33 cellular contexts compared by ENCODE assay signal in genomic region chr1:13494712-13495111, GRCh38. TPM values are rescaled to one million over a fixed set of nuclear protein-coding genes. Genes with fewer than 3 reads are reported as not detected.
"Had no signal": no experiment of that assay in that cellular context is flagged by ENCODE, and none has a peak within 500 bp of the region (broad histone marks: within the 10 kb centered on the region; RNA-seq: fewer than 3 reads in every experiment).

No MANE protein-coding gene starts in this region.

- H3K9me3 ChIP-seq: ascending aorta, breast epithelium, colonic mucosa, esophagus squamous epithelium, heart left ventricle had no signal

- DNase-seq: activated CD4-positive, alpha-beta memory T cell treated with anti-CD3 and anti-CD28 coated beads, Interleukin-2, amount 10 ng/mL, durations not matched to agents 7 days and 5 days; activated CD4-positive, alpha-beta T cell treated with anti-CD3 and anti-CD28 coated beads for 1 hour; activated CD4-positive, alpha-beta T cell treated with anti-CD3 and anti-CD28 coated beads for 4 hours; activated CD4-positive, alpha-beta T cell treated with anti-CD3 and anti-CD28 coated beads, Interleukin-2, amount 10 ng/mL, durations not matched to agents 7 days and 5 days; activated CD4-positive, alpha-beta T cell treated with anti-CD3 and anti-CD28 coated beads, Interleukin-2, amount 50 U/mL, for 4 hours; activated CD8-positive, alpha-beta memory T cell treated with anti-CD3 and anti-CD28 coated beads, Interleukin-2, amount 50 U/mL, for 48 hours; activated gamma-delta T cell; activated naive CD4-positive, alpha-beta T cell; activated naive CD4-positive, alpha-beta T cell treated with anti-CD3 and anti-CD28 coated beads, Interleukin-2, amount 10 ng/mL, durations not matched to agents 7 days and 5 days; activated naive CD8-positive, alpha-beta T cell treated with anti-CD3 and anti-CD28 coated beads, Interleukin-2, amount 10 ng/mL, durations not matched to agents 7 days and 5 days; activated T-cell treated with anti-CD3 and anti-CD28 coated beads for 4 hours; activated T-cell treated with anti-CD3 and anti-CD28 coated beads, Interleukin-2, amount 50 U/mL, for 24 hours; central memory CD4-positive, alpha-beta T cell; cerebellar nuclear complex; colonic mucosa; effector CD8-positive, alpha-beta T cell; esophagus squamous epithelium; foreskin melanocyte; glutamatergic neuron; T-helper 1 cell; T-helper 17 cell; T1000 had no signal

- H3K36me3 ChIP-seq: ascending aorta, breast epithelium, cardiac muscle cell, colonic mucosa, esophagus squamous epithelium, heart left ventricle had no signal

- ATAC-seq: heart left ventricle, T-helper 17 cell, WTC11 had no signal

- H3K4me3 ChIP-seq: ascending aorta, breast epithelium, cardiac muscle cell, colonic mucosa, esophagus squamous epithelium, heart left ventricle had no signal

- H3K27me3 ChIP-seq: ascending aorta, breast epithelium, cardiac muscle cell, colonic mucosa, heart left ventricle had no signal

- H3K27ac ChIP-seq: ascending aorta, breast epithelium, cardiac muscle cell, colonic mucosa, epithelial cell of prostate, esophagus squamous epithelium, heart left ventricle had no signal

- H3K4me1 ChIP-seq: ascending aorta, breast epithelium, colonic mucosa, esophagus squamous epithelium, heart left ventricle had no signal

RNA-seq across cellular contexts. Expression of gene LRRC38, which starts 19.1 kb away (rescaled TPM):
- total RNA-seq: activated CD4-positive, alpha-beta memory T cell treated with anti-CD3 and anti-CD28 coated beads, Interleukin-2, amount 10 ng/mL, durations not matched to agents 7 days and 5 days; activated CD4-positive, alpha-beta T cell treated with anti-CD3 and anti-CD28 coated beads, Interleukin-2, amount 10 ng/mL, durations not matched to agents 7 days and 5 days; activated naive CD4-positive, alpha-beta T cell treated with anti-CD3 and anti-CD28 coated beads, Interleukin-2, amount 50 U/mL, for 72 hours; activated naive CD8-positive, alpha-beta T cell treated with anti-CD3 and anti-CD28 coated beads, Interleukin-2, amount 10 ng/mL, durations not matched to agents 7 days and 5 days; activated T-cell treated with anti-CD3 and anti-CD28 coated beads, Interleukin-2, amount 50 U/mL, for 72 hours; ascending aorta; cardiac muscle cell; colonic mucosa; endothelial cell of umbilical vein; fibroblast of lung; fibroblast of villous mesenchyme; T-helper 17 cell had no signal
- polyA plus RNA-seq: cardiac muscle cell, endothelial cell of umbilical vein, fibroblast of lung had no signal
